In genomic region chr14:22524784-22525161, GRCh38 we compare ENCODE assay signal across 15 cellular contexts.
DNase-seq lines count a peak whose midpoint lies in the region; ATAC-seq and TF ChIP-seq lines count a peak whose summit lies in the region.
"Had no signal": no experiment of that assay in that cellular context is flagged by ENCODE, and none has a peak within 500 bp of the region (broad histone marks: within the 10 kb centered on the region; RNA-seq: fewer than 3 reads in every experiment).

No MANE protein-coding gene starts in this region.

- DNase-seq in stimulated activated naive CD8-positive, alpha-beta T cell treated with anti-CD3 and anti-CD28 coated beads, Interleukin-15, Interleukin-2, amounts not matched to agents 100 U/mL and 50 U/mL, for 24 hours = no peak
- no peak for DNase-seq in activated CD8-positive, alpha-beta T cell treated with anti-CD3 and anti-CD28 coated beads for 36 hours
- DNase-seq in fibroblast of the aortic adventitia (ENCODE audit: low read depth) = peak; percentile 57
- no peak for DNase-seq in uterus
- no peak for DNase-seq in NCI-H2107 treated with DMSO at 0.1 percent for 48 hours (lab: John Stamatoyannopoulos, UW; ENCODE audit: unreplicated experiment)
- DNase-seq in stimulated activated CD8-positive, alpha-beta memory T cell treated with anti-CD3 and anti-CD28 coated beads, Interleukin-4, amount 100 ng/mL, for 48 hours = no peak
- no peak for DNase-seq in NAMALWA (ENCODE audit: low spot score)
- DNase-seq: activated gamma-delta T cell; central memory CD4-positive, alpha-beta T cell; DMS53; kidney glomerular epithelial cell; NCI-H1092 treated with DMSO at 0.1 percent for 48 hours; SK-N-SH had no signal

- H3K36me3 Mint-ChIP-seq in stimulated activated naive CD8-positive, alpha-beta T cell treated with anti-CD3 and anti-CD28 coated beads, Interleukin-15, Interleukin-2, amounts not matched to agents 100 ng/mL and 50 ng/mL, for 24 hours (ENCODE audit: low read depth) = peaks cover 92% of the 10 kb centered on the region
- H3K36me3 Mint-ChIP-seq in activated CD8-positive, alpha-beta T cell treated with anti-CD3 and anti-CD28 coated beads for 36 hours (ENCODE audit: low read depth) = peaks cover 97% of the 10 kb centered on the region

- TF ChIP-seq POLR2A in uterus (IDR thresholded peaks at IDR 0.05) = no peak

- peak overlapping the region; percentile 86 for H3K4me3 Mint-ChIP-seq in stimulated activated naive CD8-positive, alpha-beta T cell treated with anti-CD3 and anti-CD28 coated beads, Interleukin-15, Interleukin-2, amounts not matched to agents 100 ng/mL and 50 ng/mL, for 24 hours
- H3K4me3 Mint-ChIP-seq in activated CD8-positive, alpha-beta T cell treated with anti-CD3 and anti-CD28 coated beads for 36 hours = peak overlapping the region; percentile 79

- H3K4me1 Mint-ChIP-seq in stimulated activated naive CD8-positive, alpha-beta T cell treated with anti-CD3 and anti-CD28 coated beads, Interleukin-15, Interleukin-2, amounts not matched to agents 100 ng/mL and 50 ng/mL, for 24 hours (ENCODE audit: low read depth) = peaks cover 95% of the 10 kb centered on the region
- H3K4me1 Mint-ChIP-seq in activated CD8-positive, alpha-beta T cell treated with anti-CD3 and anti-CD28 coated beads for 36 hours (ENCODE audit: low read depth) = peaks cover 71% of the 10 kb centered on the region

- intact Hi-C loops in activated CD8-positive, alpha-beta T cell treated with anti-CD3 and anti-CD28 coated beads for 36 hours (cut with micrococcal nuclease) = no loop called here
- intact Hi-C loops in uterus (cut with DNase I; ENCODE audit: low total_unique reads) = no loop called here

- H3K27me3 ChIP-seq in uterus = no peaks in the 10 kb centered on the region

- H3K36me3 ChIP-seq in uterus = no peaks in the 10 kb centered on the region
- H3K36me3 ChIP-seq: thoracic aorta had no signal

- peak overlapping the region; percentile 93 for H3K27ac Mint-ChIP-seq in stimulated activated naive CD8-positive, alpha-beta T cell treated with anti-CD3 and anti-CD28 coated beads, Interleukin-15, Interleukin-2, amounts not matched to agents 100 ng/mL and 50 ng/mL, for 24 hours
- H3K27ac Mint-ChIP-seq in activated CD8-positive, alpha-beta T cell treated with anti-CD3 and anti-CD28 coated beads for 36 hours = peak overlapping the region; percentile 96

- no peak for ATAC-seq in stimulated activated naive CD8-positive, alpha-beta T cell treated with anti-CD3 and anti-CD28 coated beads, Interleukin-15, Interleukin-2, amounts not matched to agents 100 U/mL and 50 U/mL, for 24 hours
- ATAC-seq in activated CD8-positive, alpha-beta T cell treated with anti-CD3 and anti-CD28 coated beads for 36 hours = no peak

- CTCF ChIA-PET in activated CD8-positive, alpha-beta T cell treated with anti-CD3 and anti-CD28 coated beads for 36 hours (lab: Charles Lee) = interaction anchor here (0.7 to 3.8 kb wide), 13 partner anchors 10 to 46 kb away, joined by 3 to 17 read pairs (median 4); no protein-coding TSS in a partner anchor

- H3K27ac ChIP-seq in uterus = peak overlapping the region; percentile 17 to 80
- H3K27ac ChIP-seq: thoracic aorta had no signal

- H3K27me3 Mint-ChIP-seq in stimulated activated naive CD8-positive, alpha-beta T cell treated with anti-CD3 and anti-CD28 coated beads, Interleukin-15, Interleukin-2, amounts not matched to agents 100 ng/mL and 50 ng/mL, for 24 hours = no peaks in the 10 kb centered on the region
- no peaks in the 10 kb centered on the region for H3K27me3 Mint-ChIP-seq in activated CD8-positive, alpha-beta T cell treated with anti-CD3 and anti-CD28 coated beads for 36 hours

- POLR2A ChIA-PET in activated CD8-positive, alpha-beta T cell treated with anti-CD3 and anti-CD28 coated beads for 36 hours (lab: Charles Lee) = interaction anchor here (0.8 to 20.6 kb wide), 9 partner anchors 9 to 1260 kb away, joined by 3 to 1006 read pairs (median 28); no protein-coding TSS in a partner anchor

- H3K9me3 Mint-ChIP-seq in stimulated activated naive CD8-positive, alpha-beta T cell treated with anti-CD3 and anti-CD28 coated beads, Interleukin-15, Interleukin-2, amounts not matched to agents 100 ng/mL and 50 ng/mL, for 24 hours = no peaks in the 10 kb centered on the region
- H3K9me3 Mint-ChIP-seq in activated CD8-positive, alpha-beta T cell treated with anti-CD3 and anti-CD28 coated beads for 36 hours = no peaks in the 10 kb centered on the region

- no peaks in the 10 kb centered on the region for H3K4me1 ChIP-seq in uterus

- no peaks in the 10 kb centered on the region for H3K9me3 ChIP-seq in uterus
- H3K9me3 ChIP-seq: SK-N-SH, thoracic aorta had no signal

- H3K4me3 ChIP-seq in fibroblast of the aortic adventitia (ENCODE audit: low read depth, low read length) = no peak overlapping the region
- H3K4me3 ChIP-seq in uterus = no peak overlapping the region
- H3K4me3 ChIP-seq: thoracic aorta had no signal

- no peak for TF ChIP-seq CTCF in activated CD8-positive, alpha-beta T cell treated with anti-CD3 and anti-CD28 coated beads for 36 hours (IDR thresholded peaks at IDR 0.05)
- TF ChIP-seq CTCF in fibroblast of the aortic adventitia (IDR thresholded peaks at IDR 0.05; ENCODE audit: insufficient read depth, low read length) = no peak
- no peak for TF ChIP-seq CTCF in uterus (IDR thresholded peaks at IDR 0.05)
